22 cellular contexts compared by ENCODE assay signal in the genomic region with DNA sequence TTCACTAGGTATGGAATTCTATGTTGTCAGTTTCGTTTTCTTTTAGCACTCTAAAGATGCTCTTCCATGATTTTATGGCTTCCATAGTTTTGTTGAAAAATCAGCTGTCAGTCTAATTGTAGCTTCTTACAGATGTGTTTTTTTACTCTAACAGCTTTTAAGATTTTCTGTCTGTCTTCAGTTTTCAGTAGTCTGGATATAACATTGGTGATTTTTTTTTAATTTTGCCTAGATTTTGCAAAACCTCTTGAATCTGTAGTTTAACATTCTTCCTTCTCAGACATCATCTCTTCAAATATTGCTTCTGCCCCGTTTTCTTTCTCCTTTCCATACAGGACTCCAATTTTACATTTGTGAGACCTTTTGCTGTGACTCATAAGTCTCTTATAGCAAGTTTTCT. TPM values are rescaled to one million over a fixed set of nuclear protein-coding genes. Genes with fewer than 3 reads are reported as not detected.
A peak's percentile ranks its signal among the peaks of the same experiment; 100 is the strongest.
DNase-seq lines count a peak whose midpoint lies in the region; ATAC-seq, FAIRE-seq and TF ChIP-seq lines count a peak whose summit lies in the region.
"Had no signal": no experiment of that assay in that cellular context is flagged by ENCODE, and none has a peak within 500 bp of the region (broad histone marks: within the 10 kb centered on the region; RNA-seq: fewer than 3 reads in every experiment).

No MANE protein-coding gene starts in this region.

- no peak for TF ChIP-seq EP300 in GM12878 (IDR thresholded peaks at IDR 0.05; ENCODE audit: borderline replicate concordance in 1 of 2, control insufficient read depth in 1 of 2, low read depth in 2 of 2, low read length in 2 of 2)

- H3K36me3 ChIP-seq in GM12878 (ENCODE audit: control insufficient read depth in 2 of 2, insufficient read depth in 2 of 2, low read length in 1 of 2), result no peaks in the 10 kb centered on the region
- H3K36me3 ChIP-seq: prostate gland, vagina had no signal

- 0% methylated on average over 2 of the region's 2 CpGs for WGBS in GM12878 (ENCODE audit: insufficient coverage, insufficient replicate concordance, low lambda C conversion rate, missing lambda C conversion rate)

- no peaks in the 10 kb centered on the region for H4K20me1 ChIP-seq in GM12878 (ENCODE audit: control insufficient read depth, insufficient read depth)

- TF ChIP-seq POLR2A in NB4 (IDR thresholded peaks at IDR 0.05; ENCODE audit: extremely low read depth, insufficient read length) (no peak), GM12878 (IDR thresholded peaks at IDR 0.05; ENCODE audit: low read depth, low read length) (no peak)

- H3K9me3 ChIP-seq in GM12878 (replicated peaks; ENCODE audit: control insufficient read depth, insufficient read depth, low read length), result peaks cover 7% of the 10 kb centered on the region
- H3K9me3 ChIP-seq: prostate gland had no signal

- intact Hi-C loops in GM12878 (cut with micrococcal nuclease; ENCODE audit: unreplicated experiment), result no loop called here

- H3K4me3 ChIP-seq in NB4 (ENCODE audit: low read depth, low read length), result no peak overlapping the region
- no peak overlapping the region for H3K4me3 ChIP-seq in GM12878
- H3K4me3 ChIP-seq: prostate gland, vagina had no signal

- no peak for FAIRE-seq in GM12878 (lab: Jason Lieb, UNC)
- FAIRE-seq: small intestine had no signal

- in situ Hi-C loops in GM12878 (cut with MboI), result no loop called here

- CTCF ChIA-PET in GM12878 (lab: Yijun Ruan, JAX), result no interaction called here

- TF ChIP-seq RAD21 in GM12878 (IDR thresholded peaks at IDR 0.05; ENCODE audit: insufficient read depth, low read depth, low read length), result no peak

- H3K4me2 ChIP-seq in GM12878 (ENCODE audit: control insufficient read depth, insufficient read depth), result no peak overlapping the region

- H3K27ac ChIP-seq in GM12878 (ENCODE audit: control insufficient read depth, insufficient read depth), result no peak overlapping the region
- H3K27ac ChIP-seq: prostate gland, vagina, VCaP had no signal

- SMC1A ChIA-PET in GM12878 (lab: Charles Lee; ENCODE audit: uncharacterized antibody, unreplicated experiment), result no interaction called here

- RAD21 ChIA-PET in GM12878 (lab: Charles Lee; ENCODE audit: unreplicated experiment), result no interaction called here

- no TSS peak for BruUV-seq in GM12878 (replicated peaks; lab: Mats Ljungman, UMichigan)

- peak; percentile 58 for DNase-seq in A172 (ENCODE audit: low spot score)
- DNase-seq in EH (ENCODE audit: low read depth), result peak; percentile 30
- peak; percentile 23 for DNase-seq in NB4 (ENCODE audit: low read depth)
- no peak for DNase-seq in GM12878 (ENCODE audit: low read depth, low spot score)
- no peak for DNase-seq in kidney glomerular epithelial cell (lab: John Stamatoyannopoulos, UW)
- no peak for DNase-seq in NCI-H526 (lab: John Stamatoyannopoulos, UW)
- no peak for DNase-seq in HuH-7.5 (ENCODE audit: low spot score)
- DNase-seq: activated CD8-positive, alpha-beta T cell treated with anti-CD3 and anti-CD28 coated beads for 36 hours; activated T-cell treated with anti-CD3 and anti-CD28 coated beads, Interleukin-2, amount 50 U/mL, for 4 hours; CD8-positive, alpha-beta T cell; foreskin melanocyte; mesendoderm; NCI-H2081; NK-92 treated with Interleukin-12 subunit alpha and Interleukin-12 subunit beta, amount 100 ng/mL, for 24 hours; small intestine; stimulated activated CD4-positive, alpha-beta T cell treated with anti-CD3 and anti-CD28 coated beads, Interleukin-4, amount 100 ng/mL, for 4 hours; substantia nigra had no signal

- ATAC-seq in GM12878 (no peak), HG02763 (IDR thresholded peaks at IDR 0.05; ENCODE audit: unreplicated experiment) (no peak)
- ATAC-seq: activated CD8-positive, alpha-beta T cell treated with anti-CD3 and anti-CD28 coated beads for 36 hours; activated naive CD4-positive, alpha-beta T cell treated with anti-CD3 and anti-CD28 coated beads, Interleukin-2, amount 50 U/mL, for 72 hours; activated T-cell treated with anti-CD3 and anti-CD28 coated beads, Interleukin-2, amount 50 U/mL, for 4 hours; CD8-positive, alpha-beta T cell had no signal

- H3K4me1 ChIP-seq in GM12878 (ENCODE audit: control insufficient read depth, insufficient read depth, low read length), result no peaks in the 10 kb centered on the region
- H3K4me1 ChIP-seq: prostate gland, vagina had no signal

- H3K9ac ChIP-seq in GM12878 (ENCODE audit: control insufficient read depth, insufficient read depth, low read length), result no peak overlapping the region

- TF ChIP-seq CTCF in NB4 (IDR thresholded peaks at IDR 0.05; ENCODE audit: low read depth, low read length), result no peak
- no peak for TF ChIP-seq CTCF in GM12878 (IDR thresholded peaks at IDR 0.05 in 2 of 3, conservative IDR thresholded peaks at IDR 0.05 in 1 of 3; ENCODE audit: control insufficient read depth in 2 of 3, extremely low read depth in 1 of 3, insufficient read depth in 1 of 3, low read depth in 3 of 3, low read length in 3 of 3)

- H3K79me2 ChIP-seq in GM12878 (ENCODE audit: control insufficient read depth, insufficient read depth, low read length), result no peaks in the 10 kb centered on the region

- H3K27me3 ChIP-seq in GM12878 (replicated peaks in 1 of 2; ENCODE audit: control insufficient read depth in 2 of 2, insufficient read depth in 2 of 2, low read length in 1 of 2), result no peaks in the 10 kb centered on the region
- H3K27me3 ChIP-seq: vagina had no signal

- no peak overlapping the region for H2AFZ ChIP-seq in GM12878 (ENCODE audit: control insufficient read depth, low read depth, low read length)

- POLR2A ChIA-PET in GM12878 (lab: Charles Lee), result no interaction called here

TF ChIP-seq in GM12878, 131 proteins besides CTCF, POLR2A, EP300 and RAD21:
- TF ChIP-seq BACH1 (IDR thresholded peaks at IDR 0.05; ENCODE audit: borderline replicate concordance) (no peak), CBX5 (IDR thresholded peaks at IDR 0.05; ENCODE audit: low read depth) (peak; percentile 96)
TF ChIP-seq in GM12878: peak in this region for 1.

RNA-seq across cellular contexts. Expression of gene DYRK1A, which starts 17.9 kb away (rescaled TPM):
- total RNA-seq in A172 (2014; rRNA removed; shearing (Covaris generic)), result 59.0 and 75.7 TPM in 2 replicates
- 248 and 256 TPM in 2 replicates for total RNA-seq in GM12878 (2013; cell fraction: nucleolus; rRNA removed)
- 43.0 and 46.4 TPM in 2 replicates for total RNA-seq in GM12878 (2014; rRNA removed)
- 45.1 and 47.3 TPM in 2 replicates for total RNA-seq in GM12878 (2014; rRNA removed; fragmentation: Illumina TruSeq; extraction: Trizol)
- total RNA-seq in GM12878 (2021), result 53.4 TPM in 2 replicates
- 23.1 TPM for polyA plus RNA-seq in GM12878 (2011; ENCODE audit: low read depth)
- polyA plus RNA-seq in GM12878 (2011; rRNA removed), result 49.9 and 68.6 TPM in 2 replicates
- 49.4 and 59.7 TPM in 2 replicates for polyA plus RNA-seq in GM12878 (2011; cell fraction: cytosol; rRNA removed)
- 105 and 126 TPM in 2 replicates for polyA plus RNA-seq in GM12878 (2011; cell fraction: nucleus; rRNA removed)
- 23.5 and 24.4 TPM in 2 replicates for polyA plus RNA-seq in GM12878 (2012)
- 30.5 and 31.9 TPM in 2 replicates for polyA plus RNA-seq in GM12878 (2014; fragmentation: Illumina TruSeq; extraction: Trizol)
- polyA plus RNA-seq in GM12878 (2014; fragmentation: Nextera tagmentation; extraction: Ambion mirVana), result 1 to 10 TPM; 4.8 to 9.1 TPM
- polyA plus RNA-seq in GM12878 (2014; rRNA removed), result 27.1 and 29.4 TPM in 2 replicates
- 1 to 10 TPM; 2.4 to 3.0 TPM for polyA plus RNA-seq in GM12878 (2016; fragmentation: Nextera tagmentation; extraction: Ambion mirVana)
- polyA minus RNA-seq in GM12878 (2011; rRNA and poly(A)+ RNA removed), result 188 and 274 TPM in 2 replicates
- polyA minus RNA-seq in GM12878 (2011; cell fraction: cytosol; rRNA and poly(A)+ RNA removed), result 49.1 and 50.9 TPM in 2 replicates
- 120 and 170 TPM in 2 replicates for polyA minus RNA-seq in GM12878 (2011; cell fraction: nucleus; rRNA and poly(A)+ RNA removed)

Comparison
In these comparisons a context has a peak if more than half of its experiments do, and no peak if none do; other contexts are left out.
1. DNase-seq: peak in A172 (single experiment), EH (single experiment) and NB4 (single experiment); none in GM12878 (single experiment), kidney glomerular epithelial cell (single experiment), NCI-H526 (0 of 2) and HuH-7.5 (single experiment).